ENCODE assay signal across 1 cellular context in genomic region chr4:139968831-139969230, GRCh38.
TF ChIP-seq lines count a peak whose summit lies in the region.

No MANE protein-coding gene starts in this region.

TF ChIP-seq in SK-N-SH treated with all-trans-retinoic acid at 6 μM for 48 hours, 23 proteins besides CTCF, POLR2A, EP300 and RAD21 (continued from another document):
- no peak for TF ChIP-seq TSHZ2 (CRISPR knock-in tag; IDR thresholded peaks at IDR 0.05)
- TF ChIP-seq GLIS3 (CRISPR knock-in tag; IDR thresholded peaks at IDR 0.05), result no peak
- TF ChIP-seq PATZ1 (CRISPR knock-in tag; IDR thresholded peaks at IDR 0.05; ENCODE audit: borderline replicate concordance), result no peak
- TF ChIP-seq CSRNP3 (CRISPR knock-in tag; IDR thresholded peaks at IDR 0.05), result no peak
- TF ChIP-seq ESRRG (CRISPR knock-in tag; IDR thresholded peaks at IDR 0.05), result no peak
- no peak for TF ChIP-seq CREB5 (CRISPR knock-in tag; IDR thresholded peaks at IDR 0.05; ENCODE audit: low read depth)
- no peak for TF ChIP-seq CSDC2 (CRISPR knock-in tag; IDR thresholded peaks at IDR 0.05)
- TF ChIP-seq SNAI2 (CRISPR knock-in tag; IDR thresholded peaks at IDR 0.05), result no peak
- TF ChIP-seq ZNF70 (CRISPR knock-in tag; IDR thresholded peaks at IDR 0.05), result no peak
- TF ChIP-seq TCF4 (CRISPR knock-in tag; IDR thresholded peaks at IDR 0.05; ENCODE audit: borderline replicate concordance), result no peak
- TF ChIP-seq ZNF8 (CRISPR knock-in tag; IDR thresholded peaks at IDR 0.05), result no peak
- TF ChIP-seq OSR1 (CRISPR knock-in tag; IDR thresholded peaks at IDR 0.05), result no peak
- no peak for TF ChIP-seq ZFP30 (CRISPR knock-in tag; IDR thresholded peaks at IDR 0.05)
- TF ChIP-seq POU6F1 (CRISPR knock-in tag; IDR thresholded peaks at IDR 0.05; ENCODE audit: borderline replicate concordance, low read depth), result no peak
- TF ChIP-seq TOX (CRISPR knock-in tag; IDR thresholded peaks at IDR 0.05; ENCODE audit: borderline replicate concordance), result no peak
